Comparison of ENCODE assay signal across 23 cellular contexts in the genomic region with DNA sequence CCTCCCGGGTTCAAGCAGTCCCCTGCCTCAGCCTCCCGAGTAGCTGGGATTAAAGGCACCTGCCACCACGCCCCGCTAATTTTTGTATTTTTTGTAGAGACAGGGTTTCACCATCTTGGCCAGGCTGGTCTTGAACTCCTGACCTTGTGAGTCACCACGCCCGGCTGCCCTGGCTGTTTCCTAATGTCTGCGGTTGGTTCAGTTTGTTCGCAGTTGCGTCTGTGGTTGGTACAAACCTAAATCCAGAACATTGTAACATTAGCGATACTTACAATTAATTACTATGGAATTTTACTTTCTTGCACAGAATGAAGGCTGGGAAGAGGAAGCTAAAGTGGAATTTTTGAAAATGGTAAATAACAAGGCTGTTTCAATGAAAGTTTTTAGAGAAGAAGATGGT. TPM values are rescaled to one million over a fixed set of nuclear protein-coding genes. Genes with fewer than 3 reads are reported as not detected.
DNase-seq lines count a peak whose midpoint lies in the region; ATAC-seq, FAIRE-seq and TF ChIP-seq lines count a peak whose summit lies in the region.
"Had no signal": no experiment of that assay in that cellular context is flagged by ENCODE, and none has a peak within 500 bp of the region (broad histone marks: within the 10 kb centered on the region; RNA-seq: fewer than 3 reads in every experiment).

No MANE protein-coding gene starts in this region.

- no peak for ATAC-seq in GM12878
- ATAC-seq: gastroesophageal sphincter had no signal

- H3K4me2 ChIP-seq in GM12878 (ENCODE audit: control insufficient read depth, insufficient read depth), result no peak overlapping the region

- H3K27ac ChIP-seq in GM12878 (ENCODE audit: control insufficient read depth, insufficient read depth), result no peak overlapping the region
- H3K27ac ChIP-seq: 22Rv1, colonic mucosa, gastroesophageal sphincter, suprapubic skin, VCaP had no signal

- no peaks in the 10 kb centered on the region for H3K79me2 ChIP-seq in GM12878 (ENCODE audit: control insufficient read depth, insufficient read depth, low read length)

- TF ChIP-seq EP300 in GM12878 (IDR thresholded peaks at IDR 0.05; ENCODE audit: borderline replicate concordance in 1 of 2, control insufficient read depth in 1 of 2, low read depth in 2 of 2, low read length in 2 of 2), result no peak

- H4K20me1 ChIP-seq in GM12878 (ENCODE audit: control insufficient read depth, insufficient read depth), result no peaks in the 10 kb centered on the region

- POLR2A ChIA-PET in GM12878 (lab: Charles Lee), result no interaction called here

- no peaks in the 10 kb centered on the region for H3K9me3 ChIP-seq in GM12878 (replicated peaks; ENCODE audit: control insufficient read depth, insufficient read depth, low read length)
- H3K9me3 ChIP-seq: colonic mucosa, gastroesophageal sphincter, suprapubic skin had no signal

- TF ChIP-seq RAD21 in GM12878 (IDR thresholded peaks at IDR 0.05; ENCODE audit: insufficient read depth, low read depth, low read length), result no peak

- no peak overlapping the region for H2AFZ ChIP-seq in GM12878 (ENCODE audit: control insufficient read depth, low read depth, low read length)

- peak; percentile 27 for DNase-seq in SIG-M5 treated with dmso at 0.1 percent for 504 hours (lab: John Stamatoyannopoulos, UW; ENCODE audit: unreplicated experiment)
- no peak for DNase-seq in SIG-M5 (lab: John Stamatoyannopoulos, UW)
- peak; percentile 41 to 52 for DNase-seq in NOMO-1 (lab: John Stamatoyannopoulos, UW; ENCODE audit: unreplicated experiment in 2 of 2)
- no peak for DNase-seq in GM12878 (ENCODE audit: low read depth, low spot score)
- peak; percentile 18 for DNase-seq in urothelium cell line (ENCODE audit: low spot score)
- no peak for DNase-seq in GOT3 (lab: John Stamatoyannopoulos, UW)
- no peak for DNase-seq in NCI-H2081 treated with DMSO at 0.1 percent for 48 hours (lab: John Stamatoyannopoulos, UW)
- DNase-seq in cortex of kidney (lab: John Stamatoyannopoulos, UW), result no peak
- DNase-seq: activated CD4-positive, alpha-beta T cell treated with anti-CD3 and anti-CD28 coated beads, Interleukin-2, amount 50 U/mL, for 48 hours; activated naive CD4-positive, alpha-beta T cell treated with anti-CD3 and anti-CD28 coated beads, Interleukin-2, amount 10 ng/mL, durations not matched to agents 7 days and 5 days; activated T-cell treated with anti-CD3 and anti-CD28 coated beads, Interleukin-2, amount 50 U/mL, for 24 hours; C1 segment of cervical spinal cord; colonic mucosa; NCI-H1092 treated with DMSO at 0.1 percent for 48 hours; NCI-H2107; NCI-H526 had no signal

- H3K9ac ChIP-seq in GM12878 (ENCODE audit: control insufficient read depth, insufficient read depth, low read length), result no peak overlapping the region

- RAD21 ChIA-PET in GM12878 (lab: Charles Lee; ENCODE audit: unreplicated experiment), result no interaction called here

- CTCF ChIA-PET in GM12878 (lab: Yijun Ruan, JAX), result interaction anchor here (1.1 kb wide), 1 partner anchor 47 kb away, joined by 3 read pairs; no protein-coding TSS in a partner anchor

- H3K36me3 ChIP-seq in GM12878 (ENCODE audit: control insufficient read depth in 2 of 2, insufficient read depth in 2 of 2, low read length in 1 of 2), result no peaks in the 10 kb centered on the region
- H3K36me3 ChIP-seq: colonic mucosa, gastroesophageal sphincter, suprapubic skin had no signal

- no peak for TF ChIP-seq CTCF in GM12878 (IDR thresholded peaks at IDR 0.05 in 2 of 3, conservative IDR thresholded peaks at IDR 0.05 in 1 of 3; ENCODE audit: control insufficient read depth in 2 of 3, extremely low read depth in 1 of 3, insufficient read depth in 1 of 3, low read depth in 3 of 3, low read length in 3 of 3)

- SMC1A ChIA-PET in GM12878 (lab: Charles Lee; ENCODE audit: uncharacterized antibody, unreplicated experiment), result interaction anchor here (1.1 kb wide), 1 partner anchor 108 kb away, joined by 3 read pairs; no protein-coding TSS in a partner anchor

- intact Hi-C loops in GM12878 (cut with micrococcal nuclease; ENCODE audit: unreplicated experiment), result no loop called here

- FAIRE-seq in GM12878 (lab: Jason Lieb, UNC), result no peak
- FAIRE-seq in urothelium cell line (lab: Jason Lieb, UNC), result no peak
- FAIRE-seq: endothelial cell of umbilical vein had no signal

- TF ChIP-seq POLR2A in GM12878 (IDR thresholded peaks at IDR 0.05; ENCODE audit: low read depth, low read length), result no peak

- no peaks in the 10 kb centered on the region for H3K4me1 ChIP-seq in GM12878 (ENCODE audit: control insufficient read depth, insufficient read depth, low read length)
- H3K4me1 ChIP-seq: colonic mucosa, gastroesophageal sphincter, suprapubic skin had no signal

- 56% methylated on average over 10 of the region's 10 CpGs for WGBS in GM12878 (ENCODE audit: insufficient coverage, insufficient replicate concordance, low lambda C conversion rate, missing lambda C conversion rate)

- H3K27me3 ChIP-seq in GM12878 (replicated peaks in 1 of 2; ENCODE audit: control insufficient read depth in 2 of 2, insufficient read depth in 2 of 2, low read length in 1 of 2), result peaks cover 0 to 2% of the 10 kb centered on the region in 2 experiments; a peak in 1 of 4 replicates
- H3K27me3 ChIP-seq: colonic mucosa, gastroesophageal sphincter, suprapubic skin had no signal

- BruUV-seq in GM12878 (replicated peaks; lab: Mats Ljungman, UMichigan), result no TSS peak

- in situ Hi-C loops in GM12878 (cut with MboI), result no loop called here

- no peak overlapping the region for H3K4me3 ChIP-seq in GM12878
- H3K4me3 ChIP-seq: colonic mucosa, gastroesophageal sphincter, suprapubic skin had no signal

TF ChIP-seq in GM12878, 131 proteins besides CTCF, POLR2A, EP300 and RAD21:
- TF ChIP-seq SREBF2 (IDR thresholded peaks at IDR 0.05; ENCODE audit: low read length) (no peak), MEF2A (IDR thresholded peaks at IDR 0.05; ENCODE audit: insufficient read depth, low read depth, low read length) (no peak)
- TF ChIP-seq, protein P1, sequence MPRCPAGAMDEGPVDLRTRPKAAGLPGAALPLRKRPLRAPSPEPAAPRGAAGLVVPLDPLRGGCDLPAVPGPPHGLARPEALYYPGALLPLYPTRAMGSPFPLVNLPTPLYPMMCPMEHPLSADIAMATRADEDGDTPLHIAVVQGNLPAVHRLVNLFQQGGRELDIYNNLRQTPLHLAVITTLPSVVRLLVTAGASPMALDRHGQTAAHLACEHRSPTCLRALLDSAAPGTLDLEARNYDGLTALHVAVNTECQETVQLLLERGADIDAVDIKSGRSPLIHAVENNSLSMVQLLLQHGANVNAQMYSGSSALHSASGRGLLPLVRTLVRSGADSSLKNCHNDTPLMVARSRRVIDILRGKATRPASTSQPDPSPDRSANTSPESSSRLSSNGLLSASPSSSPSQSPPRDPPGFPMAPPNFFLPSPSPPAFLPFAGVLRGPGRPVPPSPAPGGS (IDR thresholded peaks at IDR 0.05; ENCODE audit: borderline replicate concordance, insufficient read depth, low read depth, low read length, poor library complexity, severe bottlenecking), result peak; percentile 30

RNA-seq across cellular contexts. Expression of a gene that starts 38.1 kb away (rescaled TPM):
- total RNA-seq in GM12878 (2013; cell fraction: nucleolus; rRNA removed), result not detected in 2 replicates
- total RNA-seq in GM12878 (2014; rRNA removed) (not detected in 2 replicates), GM12878 (2014; rRNA removed; fragmentation: Illumina TruSeq; extraction: Trizol) (not detected in 2 replicates), GM12878 (2021) (not detected in 2 replicates)
- polyA plus RNA-seq in GM12878 (2011; ENCODE audit: low read depth), result not detected
- polyA plus RNA-seq in GM12878 (2011; rRNA removed) (not detected in 2 replicates), GM12878 (2014; fragmentation: Illumina TruSeq; extraction: Trizol) (not detected in 2 replicates), GM12878 (2014; fragmentation: Nextera tagmentation; extraction: Ambion mirVana) (not detected), GM12878 (2014; rRNA removed) (not detected in 2 replicates), GM12878 (2016; fragmentation: Nextera tagmentation; extraction: Ambion mirVana) (not detected)
- polyA plus RNA-seq in GM12878 (2011; cell fraction: cytosol; rRNA removed), result not detected in 2 replicates
- polyA plus RNA-seq in GM12878 (2011; cell fraction: nucleus; rRNA removed), result not detected in 2 replicates
- polyA plus RNA-seq in GM12878 (2012), result not detected in 2 replicates
- not detected in 2 replicates for polyA minus RNA-seq in GM12878 (2011; rRNA and poly(A)+ RNA removed)
- polyA minus RNA-seq in GM12878 (2011; cell fraction: cytosol; rRNA and poly(A)+ RNA removed), result not detected in 2 replicates
- not detected in 2 replicates for polyA minus RNA-seq in GM12878 (2011; cell fraction: nucleus; rRNA and poly(A)+ RNA removed)
- total RNA-seq: colonic mucosa, endothelial cell of umbilical vein, mucosa of gallbladder, suprapubic skin had no signal
- polyA plus RNA-seq: IgD-negative memory B cell had no signal

Comparison
In these comparisons a context has a peak if more than half of its experiments do, and no peak if none do; other contexts are left out.
1. DNase-seq: peak in SIG-M5 treated with dmso at 0.1 percent for 504 hours (single experiment), NOMO-1 (2 of 2) and urothelium cell line (single experiment); none in SIG-M5 (single experiment), GM12878 (single experiment), GOT3 (single experiment), NCI-H2081 treated with DMSO at 0.1 percent for 48 hours (single experiment) and cortex of kidney (single experiment).